8 cellular contexts compared by ENCODE assay signal in genomic region chr20:37651932-37652331, GRCh38. TPM values are rescaled to one million over a fixed set of nuclear protein-coding genes. Genes with fewer than 3 reads are reported as not detected.
A peak's percentile ranks its signal among the peaks of the same experiment; 100 is the strongest.
DNase-seq lines count a peak whose midpoint lies in the region; TF ChIP-seq lines count a peak whose summit lies in the region.

No MANE protein-coding gene starts in this region.

- peak; percentile 61 for DNase-seq in activated CD8-positive, alpha-beta memory T cell treated with anti-CD3 and anti-CD28 coated beads for 24 hours
- no peak for DNase-seq in activated CD8-positive, alpha-beta memory T cell treated with anti-CD3 and anti-CD28 coated beads, Interleukin-2, amount 50 U/mL, for 4 hours
- peak; percentile 17 for DNase-seq in NCI-H446 treated with DMSO at 0.1 percent for 48 hours (lab: John Stamatoyannopoulos, UW)
- DNase-seq in adrenal gland = peak in 3 of 7 donors; percentile 14 to 27 (median 21)
- DNase-seq in kidney tubule cell (ENCODE audit: low spot score) = peak; percentile 27
- peak; percentile 52 to 57 for DNase-seq in thyroid gland
- no peak for DNase-seq in coronary artery (ENCODE audit: low spot score)
- no peak for DNase-seq in Ammon's horn (ENCODE audit: low spot score)

- intact Hi-C loops in adrenal gland (cut with DNase I) (no loop called here), thyroid gland (cut with DNase I) (no loop called here)

- H3K36me3 ChIP-seq in adrenal gland (replicated peaks in 1 of 2) (no peaks in the 10 kb centered on the region), thyroid gland (no peaks in the 10 kb centered on the region)

- TF ChIP-seq CTCF in adrenal gland (IDR thresholded peaks at IDR 0.05) (peak in 4 of 6 experiments; percentile 5 to 26 (median 22)), thyroid gland (IDR thresholded peaks at IDR 0.05) (peak in 4 of 6 experiments; percentile 21 to 60 (median 56)), coronary artery (IDR thresholded peaks at IDR 0.05) (no peak)

- 56 to 64% (median 61%) methylated on average over 5 of the region's 5 CpGs for WGBS in adrenal gland, 4 donors
- 33 to 48% methylated on average over 5 of the region's 5 CpGs for WGBS in thyroid gland, 2 donors

- no peak overlapping the region for H3K27ac ChIP-seq in adrenal gland
- H3K27ac ChIP-seq in thyroid gland = no peak overlapping the region
- H3K27ac ChIP-seq in coronary artery = no peak overlapping the region

- no peak for TF ChIP-seq POLR2A in adrenal gland (IDR thresholded peaks at IDR 0.05)
- no peak for TF ChIP-seq POLR2A in thyroid gland (IDR thresholded peaks at IDR 0.05)

- H3K27me3 ChIP-seq in adrenal gland (no peaks in the 10 kb centered on the region), thyroid gland (no peaks in the 10 kb centered on the region)

- H3K4me3 ChIP-seq in adrenal gland (no peak overlapping the region), thyroid gland (replicated peaks in 1 of 3) (no peak overlapping the region), coronary artery (no peak overlapping the region)

- no peaks in the 10 kb centered on the region for H3K4me1 ChIP-seq in adrenal gland (replicated peaks in 1 of 2)
- H3K4me1 ChIP-seq in thyroid gland = no peaks in the 10 kb centered on the region

- H3K9me3 ChIP-seq in adrenal gland (replicated peaks in 1 of 3) = no peaks in the 10 kb centered on the region
- no peaks in the 10 kb centered on the region for H3K9me3 ChIP-seq in thyroid gland

RNA-seq across cellular contexts. Expression of gene CTNNBL1, which starts 41.9 kb away (rescaled TPM):
- total RNA-seq in adrenal gland = 10 to 100 TPM in 7 of 8 donors, 1 to 10 TPM in 1; 5.5 to 50.7 (median 31.5) TPM
- polyA plus RNA-seq in adrenal gland = 10 to 100 TPM; 36.5 to 75.5 (median 56.5) TPM
- total RNA-seq in thyroid gland = 10 to 100 TPM; 22.3 to 31.2 (median 24.6) TPM

Comparison
In these comparisons a context has a peak if more than half of its experiments do, and no peak if none do; other contexts are left out.
1. DNase-seq: peak in activated CD8-positive, alpha-beta memory T cell treated with anti-CD3 and anti-CD28 coated beads for 24 hours (single experiment), NCI-H446 treated with DMSO at 0.1 percent for 48 hours (single experiment), kidney tubule cell (single experiment) and thyroid gland (2 of 2); none in activated CD8-positive, alpha-beta memory T cell treated with anti-CD3 and anti-CD28 coated beads, Interleukin-2, amount 50 U/mL, for 4 hours (single experiment), coronary artery (single experiment) and Ammon's horn (single experiment).